Comparison of ENCODE assay signal across 23 cellular contexts in the genomic region with DNA sequence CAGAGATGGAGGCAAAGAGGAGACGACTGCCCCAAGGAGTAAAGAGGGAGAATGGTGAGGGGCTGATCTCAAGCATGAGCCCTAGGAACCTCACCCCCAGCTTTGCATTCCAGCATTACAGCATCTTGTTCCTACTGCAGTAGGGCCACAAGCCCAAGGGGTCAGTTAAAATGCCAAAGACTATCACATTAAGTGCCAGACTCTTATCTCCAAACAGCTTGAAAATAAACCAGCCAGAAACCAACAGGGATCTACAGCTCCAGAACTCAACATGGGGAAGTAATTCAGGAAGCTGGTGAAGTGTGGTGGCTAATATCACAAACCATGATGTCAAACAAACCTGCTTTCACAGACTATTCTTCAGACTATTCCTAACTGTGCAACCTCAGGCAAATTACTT.
"Had no signal": no experiment of that assay in that cellular context is flagged by ENCODE, and none has a peak within 500 bp of the region (broad histone marks: within the 10 kb centered on the region; RNA-seq: fewer than 3 reads in every experiment).

No MANE protein-coding gene starts in this region.

- DNase-seq: hypothalamus; immature natural killer cell; kidney; left ventricle myocardium inferior; naive thymus-derived CD8-positive, alpha-beta T cell; ovary; right cardiac atrium; stimulated activated CD4-positive, alpha-beta T cell treated with anti-CD3 and anti-CD28 coated beads, Interleukin-12 subunit alpha, Interleukin-12 subunit beta, amount 100 ng/mL, for 4 hours; stimulated activated CD4-positive, alpha-beta T cell treated with anti-CD3 and anti-CD28 coated beads, Interleukin-15, amount 100 ng/mL, for 24 hours; stimulated activated CD4-positive, alpha-beta T cell treated with anti-CD3 and anti-CD28 coated beads, Interleukin-2, amount 100 ng/mL, for 24 hours; stimulated activated CD4-positive, alpha-beta T cell treated with anti-CD3 and anti-CD28 coated beads, Interleukin-4, amount 100 ng/mL, for 1 hour; stimulated activated naive B cell treated with anti-CD40 and anti-IgM and Interleukin-4, amounts not matched to agents 10 μg/mL and 1 μg/mL and 100 μg/mL, for 72 hours; stimulated activated naive CD8-positive, alpha-beta T cell treated with anti-CD3 and anti-CD28 coated beads, Interleukin-15, Interleukin-2, amounts not matched to agents 100 U/mL and 50 U/mL, for 24 hours; stomach; testis; thyroid gland; transverse colon; upper lobe of left lung had no signal

- FAIRE-seq: islet of Langerhans, kidney had no signal

- H3K27ac ChIP-seq: left ventricle myocardium inferior, neutrophil, ovary, skin epidermis, stomach, testis, thyroid gland, transverse colon, upper lobe of left lung, vagina had no signal

- H3K27me3 ChIP-seq: ovary, stomach, testis, thyroid gland, transverse colon, upper lobe of left lung, vagina had no signal

- H3K4me3 ChIP-seq: left ventricle myocardium inferior, lung, ovary, skin epidermis, stomach, testis, thyroid gland, transverse colon, upper lobe of left lung, vagina had no signal

- H3K36me3 ChIP-seq: left ventricle myocardium inferior, neutrophil, ovary, thyroid gland, transverse colon, upper lobe of left lung, vagina had no signal

- H3K9me3 ChIP-seq: neutrophil, ovary, testis, thyroid gland, upper lobe of left lung, vagina had no signal

- H3K4me1 ChIP-seq: testis, transverse colon, upper lobe of left lung, vagina had no signal
